ENCODE assay signal across 17 cellular contexts in genomic region chr6:138253731-138254130, GRCh38. TPM values are rescaled to one million over a fixed set of nuclear protein-coding genes. Genes with fewer than 3 reads are reported as not detected.
A peak's percentile ranks its signal among the peaks of the same experiment; 100 is the strongest.
DNase-seq lines count a peak whose midpoint lies in the region; ATAC-seq and TF ChIP-seq lines count a peak whose summit lies in the region.
"Had no signal": no experiment of that assay in that cellular context is flagged by ENCODE, and none has a peak within 500 bp of the region (broad histone marks: within the 10 kb centered on the region; RNA-seq: fewer than 3 reads in every experiment).

No MANE protein-coding gene starts in this region.

- TF ChIP-seq CTCF in VCaP (conservative IDR thresholded peaks at IDR 0.05): no peak
- no peak for TF ChIP-seq CTCF in nephron progenitor cell (IDR thresholded peaks at IDR 0.05)

- peak overlapping the region; percentile 95; the same call in 1 of the 2 replicates for H3K27ac ChIP-seq in VCaP
- H3K27ac ChIP-seq: BLaER1 treated with 17β-estradiol and CSF1 and Interleukin-3, amounts not matched to agents 10 nM and 100 nM had no signal

- DNase-seq in NCI-H2196 treated with DMSO at 0.1 percent for 48 hours (lab: John Stamatoyannopoulos, UW; ENCODE audit: unreplicated experiment) (peak; percentile 4), NCI-H2196 (lab: John Stamatoyannopoulos, UW; ENCODE audit: unreplicated experiment) (no peak), nephron progenitor cell (no peak), pons (ENCODE audit: low spot score) (no peak), DMS 273 treated with DMSO at 0.1 percent for 48 hours (lab: John Stamatoyannopoulos, UW) (no peak), Right ventricle myocardium superior (no peak)
- DNase-seq: ACHN; CD4-positive, CD25-positive, alpha-beta regulatory T cell; DND-41; GF-D8; GOT3; H9 had no signal

- peak overlapping the region; percentile 18 for H3K4me3 Mint-ChIP-seq in nephron progenitor cell
- H3K4me3 Mint-ChIP-seq: CD4-positive, CD25-positive, alpha-beta regulatory T cell; H9 had no signal

- H3K9me3 Mint-ChIP-seq in nephron progenitor cell: no peaks in the 10 kb centered on the region
- H3K9me3 Mint-ChIP-seq: H9 had no signal

- H3K27me3 Mint-ChIP-seq in nephron progenitor cell (ENCODE audit: low read depth, poor library complexity): peaks cover 14% of the 10 kb centered on the region

- ATAC-seq in Right ventricle myocardium superior (ENCODE audit: poor library complexity) (no peak), HG03280 (IDR thresholded peaks at IDR 0.05; ENCODE audit: unreplicated experiment) (no peak)

- no peaks in the 10 kb centered on the region for H3K36me3 Mint-ChIP-seq in nephron progenitor cell (ENCODE audit: low read depth)
- H3K36me3 Mint-ChIP-seq: CD4-positive, CD25-positive, alpha-beta regulatory T cell had no signal

- no peak overlapping the region for H3K27ac Mint-ChIP-seq in nephron progenitor cell
- H3K27ac Mint-ChIP-seq: CD4-positive, CD25-positive, alpha-beta regulatory T cell had no signal

- H3K4me1 Mint-ChIP-seq in nephron progenitor cell: peaks cover 12% of the 10 kb centered on the region
- H3K4me1 Mint-ChIP-seq: CD4-positive, CD25-positive, alpha-beta regulatory T cell; H9 had no signal

- intact Hi-C loops in Right ventricle myocardium superior (cut with DNase I): no loop called here

RNA-seq across cellular contexts. Expression of gene PBOV1, which starts 35.4 kb away (rescaled TPM):
- total RNA-seq in Right ventricle myocardium superior: not detected
- total RNA-seq: A172; CD4-positive, CD25-positive, alpha-beta regulatory T cell; H9; HT1080 had no signal
